ENCODE assay signal across 20 cellular contexts in the genomic region with DNA sequence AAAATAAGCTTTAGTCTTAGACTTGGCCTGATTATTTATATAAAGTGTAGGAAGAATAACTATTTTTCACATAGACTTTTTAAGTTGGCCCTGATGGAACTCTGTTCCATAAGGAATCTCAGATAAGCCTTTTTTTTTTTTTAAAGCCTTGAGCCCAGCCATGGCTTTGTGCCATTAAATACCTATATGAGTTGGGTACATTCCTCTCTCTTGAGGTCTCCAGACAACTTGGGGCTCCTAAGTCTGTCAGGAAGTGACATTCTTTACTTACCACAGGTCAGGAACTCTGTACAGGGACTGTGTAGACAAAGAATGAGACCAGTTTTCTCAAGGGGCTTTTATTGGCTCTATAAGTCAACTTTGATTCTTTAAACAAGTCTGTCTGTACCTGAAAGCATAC. TPM values are rescaled to one million over a fixed set of nuclear protein-coding genes. Genes with fewer than 3 reads are reported as not detected.
"Had no signal": no experiment of that assay in that cellular context is flagged by ENCODE, and none has a peak within 500 bp of the region (broad histone marks: within the 10 kb centered on the region; RNA-seq: fewer than 3 reads in every experiment).

No MANE protein-coding gene starts in this region.

- H3K27ac ChIP-seq: lower lobe of right lung, pancreas, sigmoid colon, stomach, testis, upper lobe of right lung had no signal

- H3K4me3 ChIP-seq: lower lobe of right lung, pancreas, sigmoid colon, stomach, testis, upper lobe of right lung had no signal

- DNase-seq: activated CD4-positive, alpha-beta T cell treated with anti-CD3 and anti-CD28 coated beads, Interleukin-2, amount 10 ng/mL, durations not matched to agents 7 days and 5 days; activated CD8-positive, alpha-beta memory T cell treated with anti-CD3 and anti-CD28 coated beads, Interleukin-2, amount 50 U/mL, for 48 hours; activated gamma-delta T cell treated with Interleukin-2 at 50 U/mL for 16 hours; activated naive CD8-positive, alpha-beta T cell treated with anti-CD3 and anti-CD28 coated beads, Interleukin-2, amount 10 ng/mL, durations not matched to agents 7 days and 5 days; activated T-cell treated with anti-CD3 and anti-CD28 coated beads, Interleukin-2, amount 50 U/mL, for 72 hours; anterior cingulate cortex; cortex of kidney; effector CD8-positive, alpha-beta T cell; foreskin melanocyte; head of caudate nucleus; left colon; lower lobe of right lung; midbrain; pancreas; sigmoid colon; stimulated activated CD4-positive, alpha-beta T cell treated with anti-CD3 and anti-CD28 coated beads, Interleukin-2, amount 100 ng/mL, for 24 hours; stomach; SW 1271; testis; upper lobe of right lung had no signal

- H3K36me3 ChIP-seq: lower lobe of right lung, pancreas, sigmoid colon, stomach, upper lobe of right lung had no signal

- H3K27me3 ChIP-seq: pancreas, sigmoid colon, stomach, testis, upper lobe of right lung had no signal

RNA-seq across cellular contexts. Expression of a gene that starts 27.1 kb away (rescaled TPM):
- total RNA-seq: activated T-cell treated with anti-CD3 and anti-CD28 coated beads, Interleukin-2, amount 50 U/mL, for 72 hours had no signal
